In genomic region chr1:20476260-20477038, GRCh38 we compare ENCODE assay signal across 10 cellular contexts. TPM values are rescaled to one million over a fixed set of nuclear protein-coding genes. Genes with fewer than 3 reads are reported as not detected.
DNase-seq lines count a peak whose midpoint lies in the region; ATAC-seq and TF ChIP-seq lines count a peak whose summit lies in the region.
"Had no signal": no experiment of that assay in that cellular context is flagged by ENCODE, and none has a peak within 500 bp of the region (broad histone marks: within the 10 kb centered on the region; RNA-seq: fewer than 3 reads in every experiment).

No MANE protein-coding gene starts in this region.

- H3K9me3 Mint-ChIP-seq in progenitor cell of endocrine pancreas (ENCODE audit: low read depth), result no peaks in the 10 kb centered on the region
- no peaks in the 10 kb centered on the region for H3K9me3 Mint-ChIP-seq in activated T-helper 1 cell treated with anti-CD3 and anti-CD28 coated beads, Interleukin-12 subunit alpha, Interleukin-12 subunit beta, Interleukin-2, Interleukin-4 antibody, amounts not matched to agents 30 ng/mL and 10 ng/mL and 1 ng/mL, durations not matched to agents 14 hours and 24 hours and 36 hours
- H3K9me3 Mint-ChIP-seq: activated CD8-positive, alpha-beta T cell treated with anti-CD3 and anti-CD28 coated beads for 36 hours had no signal

- peak overlapping the region; percentile 82 for H3K27ac Mint-ChIP-seq in progenitor cell of endocrine pancreas
- no peak overlapping the region for H3K27ac Mint-ChIP-seq in activated T-helper 1 cell treated with anti-CD3 and anti-CD28 coated beads, Interleukin-12 subunit alpha, Interleukin-12 subunit beta, Interleukin-2, Interleukin-4 antibody, amounts not matched to agents 30 ng/mL and 10 ng/mL and 1 ng/mL, durations not matched to agents 14 hours and 24 hours and 36 hours
- H3K27ac Mint-ChIP-seq: activated CD8-positive, alpha-beta T cell treated with anti-CD3 and anti-CD28 coated beads for 36 hours had no signal

- intact Hi-C loops in activated T-helper 1 cell treated with anti-CD3 and anti-CD28 coated beads, Interleukin-12 subunit alpha, Interleukin-12 subunit beta, Interleukin-2, Interleukin-4 antibody, amounts not matched to agents 30 ng/mL and 10 ng/mL and 1 ng/mL, durations not matched to agents 14 hours and 24 hours and 36 hours (cut with micrococcal nuclease), result no loop called here

- no peak for TF ChIP-seq CTCF in progenitor cell of endocrine pancreas (IDR thresholded peaks at IDR 0.05; ENCODE audit: unreplicated experiment)

- DNase-seq in H4 (ENCODE audit: low spot score) (peak; percentile 62), hepatic stellate cell (ENCODE audit: low spot score) (peak; percentile 32), progenitor cell of endocrine pancreas (ENCODE audit: low spot score, unreplicated experiment) (peak; percentile 42), NCI-H1092 treated with DMSO at 0.1 percent for 48 hours (lab: John Stamatoyannopoulos, UW) (no peak)
- no peak for DNase-seq in activated T-helper 1 cell treated with anti-CD3 and anti-CD28 coated beads, Interleukin-12 subunit alpha, Interleukin-12 subunit beta, Interleukin-2, Interleukin-4 antibody, amounts not matched to agents 30 ng/mL and 10 ng/mL and 1 ng/mL, durations not matched to agents 14 hours and 24 hours and 36 hours (ENCODE audit: low spot score)
- DNase-seq: activated CD8-positive, alpha-beta T cell treated with anti-CD3 and anti-CD28 coated beads for 36 hours; NCI-H2171 had no signal

- H3K4me3 Mint-ChIP-seq in progenitor cell of endocrine pancreas (ENCODE audit: low read depth), result peak overlapping the region; percentile 33
- no peak overlapping the region for H3K4me3 Mint-ChIP-seq in activated T-helper 1 cell treated with anti-CD3 and anti-CD28 coated beads, Interleukin-12 subunit alpha, Interleukin-12 subunit beta, Interleukin-2, Interleukin-4 antibody, amounts not matched to agents 30 ng/mL and 10 ng/mL and 1 ng/mL, durations not matched to agents 14 hours and 24 hours and 36 hours
- H3K4me3 Mint-ChIP-seq: activated CD8-positive, alpha-beta T cell treated with anti-CD3 and anti-CD28 coated beads for 36 hours had no signal

- ATAC-seq in SK-N-SH treated with all-trans-retinoic acid at 6 μM for 48 hours (peak; percentile 61), HG03159 (IDR thresholded peaks at IDR 0.05; ENCODE audit: unreplicated experiment) (no peak), GM21786 (IDR thresholded peaks at IDR 0.05; ENCODE audit: unreplicated experiment) (no peak)
- ATAC-seq: activated CD8-positive, alpha-beta T cell treated with anti-CD3 and anti-CD28 coated beads for 36 hours had no signal

- H3K4me1 Mint-ChIP-seq in progenitor cell of endocrine pancreas (ENCODE audit: low read depth), result peaks cover 60% of the 10 kb centered on the region
- H3K4me1 Mint-ChIP-seq in activated T-helper 1 cell treated with anti-CD3 and anti-CD28 coated beads, Interleukin-12 subunit alpha, Interleukin-12 subunit beta, Interleukin-2, Interleukin-4 antibody, amounts not matched to agents 30 ng/mL and 10 ng/mL and 1 ng/mL, durations not matched to agents 14 hours and 24 hours and 36 hours (ENCODE audit: low read depth), result no peaks in the 10 kb centered on the region

- H3K27me3 Mint-ChIP-seq in progenitor cell of endocrine pancreas, result no peaks in the 10 kb centered on the region
- peaks cover 73% of the 10 kb centered on the region for H3K27me3 Mint-ChIP-seq in activated T-helper 1 cell treated with anti-CD3 and anti-CD28 coated beads, Interleukin-12 subunit alpha, Interleukin-12 subunit beta, Interleukin-2, Interleukin-4 antibody, amounts not matched to agents 30 ng/mL and 10 ng/mL and 1 ng/mL, durations not matched to agents 14 hours and 24 hours and 36 hours (ENCODE audit: insufficient read depth)

- H3K36me3 Mint-ChIP-seq in progenitor cell of endocrine pancreas (ENCODE audit: insufficient read depth), result no peaks in the 10 kb centered on the region
- no peaks in the 10 kb centered on the region for H3K36me3 Mint-ChIP-seq in activated T-helper 1 cell treated with anti-CD3 and anti-CD28 coated beads, Interleukin-12 subunit alpha, Interleukin-12 subunit beta, Interleukin-2, Interleukin-4 antibody, amounts not matched to agents 30 ng/mL and 10 ng/mL and 1 ng/mL, durations not matched to agents 14 hours and 24 hours and 36 hours (ENCODE audit: low read depth)

TF ChIP-seq in SK-N-SH treated with all-trans-retinoic acid at 6 μM for 48 hours, 23 proteins besides CTCF, POLR2A, EP300 and RAD21:
- TF ChIP-seq TCF4 (CRISPR knock-in tag; IDR thresholded peaks at IDR 0.05; ENCODE audit: borderline replicate concordance), result peak; percentile 36; the same call in 1 of the 2 replicates
- TF ChIP-seq TSHZ2 (CRISPR knock-in tag; IDR thresholded peaks at IDR 0.05), result peak; percentile 64; the same call in 1 of the 2 replicates
- TF ChIP-seq TOX (CRISPR knock-in tag; IDR thresholded peaks at IDR 0.05; ENCODE audit: borderline replicate concordance), result no peak
TF ChIP-seq in SK-N-SH treated with all-trans-retinoic acid at 6 μM for 48 hours: peak in this region for 2.

RNA-seq across cellular contexts. Expression of gene CAMK2N1, which starts 9.6 kb away (rescaled TPM):
- total RNA-seq in H4 (2014; rRNA removed; shearing (Covaris generic)), result 3.6 and 4.0 TPM in 2 replicates
- 67.2 and 69.2 TPM in 2 replicates for total RNA-seq in progenitor cell of endocrine pancreas
- 1.8 and 1.9 TPM in 2 replicates for total RNA-seq in activated T-helper 1 cell treated with anti-CD3 and anti-CD28 coated beads, Interleukin-12 subunit alpha, Interleukin-12 subunit beta, Interleukin-2, Interleukin-4 antibody, amounts not matched to agents 30 ng/mL and 10 ng/mL and 1 ng/mL, durations not matched to agents 14 hours and 24 hours and 36 hours

RNA-seq across cellular contexts. Expression of gene MUL1, which starts 31.5 kb away (rescaled TPM):
- 30.2 and 38.0 TPM in 2 replicates for total RNA-seq in H4 (2014; rRNA removed; shearing (Covaris generic))
- total RNA-seq in progenitor cell of endocrine pancreas, result 23.2 and 25.1 TPM in 2 replicates
- 22.0 and 22.8 TPM in 2 replicates for total RNA-seq in activated T-helper 1 cell treated with anti-CD3 and anti-CD28 coated beads, Interleukin-12 subunit alpha, Interleukin-12 subunit beta, Interleukin-2, Interleukin-4 antibody, amounts not matched to agents 30 ng/mL and 10 ng/mL and 1 ng/mL, durations not matched to agents 14 hours and 24 hours and 36 hours

Comparison
In these comparisons a context has a peak if more than half of its experiments do, and no peak if none do; other contexts are left out.
1. DNase-seq: peak in H4 (single experiment), hepatic stellate cell (single experiment) and progenitor cell of endocrine pancreas (single experiment); none in activated T-helper 1 cell treated with anti-CD3 and anti-CD28 coated beads, Interleukin-12 subunit alpha, Interleukin-12 subunit beta, Interleukin-2, Interleukin-4 antibody, amounts not matched to agents 30 ng/mL and 10 ng/mL and 1 ng/mL, durations not matched to agents 14 hours and 24 hours and 36 hours (single experiment) and NCI-H1092 treated with DMSO at 0.1 percent for 48 hours (single experiment).
2. RNA of gene CAMK2N1, which starts 9.6 kb away (total RNA-seq): 67.2 to 69.2 TPM in progenitor cell of endocrine pancreas; 3.6 to 4.0 TPM in H4 and 1.8 to 1.9 TPM in activated T-helper 1 cell treated with anti-CD3 and anti-CD28 coated beads, Interleukin-12 subunit alpha, Interleukin-12 subunit beta, Interleukin-2, Interleukin-4 antibody, amounts not matched to agents 30 ng/mL and 10 ng/mL and 1 ng/mL, durations not matched to agents 14 hours and 24 hours and 36 hours; every median in the first group is over 10 times any median in the second.